8 cellular contexts compared by ENCODE assay signal in the genomic region with DNA sequence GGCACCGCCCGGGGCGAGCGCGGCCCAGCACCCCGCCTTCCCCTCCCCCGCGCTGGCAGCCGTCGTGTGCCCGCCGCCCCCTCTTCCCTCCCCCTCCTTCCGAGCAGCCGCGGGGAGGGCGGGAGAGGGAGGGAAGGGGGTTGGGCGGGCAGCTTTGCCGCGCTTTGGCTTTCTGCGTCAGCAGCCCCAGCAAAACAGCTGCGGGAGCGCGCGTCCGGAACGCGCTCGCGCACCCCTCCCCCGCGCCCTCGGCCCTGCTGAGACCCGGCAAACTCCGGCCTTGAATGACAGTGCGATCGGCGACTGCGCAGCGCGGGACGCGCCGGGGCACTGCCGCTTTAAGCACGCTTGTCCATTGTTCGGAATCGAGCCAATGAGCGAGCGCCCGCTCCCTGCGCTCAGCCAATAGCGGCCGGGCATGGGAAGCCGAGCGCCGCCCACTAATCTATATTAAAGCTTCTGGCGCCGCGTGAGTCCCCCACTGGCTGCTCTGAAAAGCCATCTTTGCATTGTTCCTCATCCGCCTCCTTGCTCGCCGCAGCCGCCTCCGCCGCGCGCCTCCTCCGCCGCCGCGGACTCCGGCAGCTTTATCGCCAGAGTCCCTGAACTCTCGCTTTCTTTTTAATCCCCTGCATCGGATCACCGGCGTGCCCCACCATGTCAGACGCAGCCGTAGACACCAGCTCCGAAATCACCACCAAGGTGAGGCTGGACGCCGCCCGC.
DNase-seq lines count a peak whose midpoint lies in the region; ATAC-seq lines count a peak whose summit lies in the region.

A gene with protein sequence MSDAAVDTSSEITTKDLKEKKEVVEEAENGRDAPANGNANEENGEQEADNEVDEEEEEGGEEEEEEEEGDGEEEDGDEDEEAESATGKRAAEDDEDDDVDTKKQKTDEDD (plus strand): TSS at position 476 of the 723 bp plus-strand sequence. CDS start 182 bp downstream, at position 658.

- peak; percentile 52 for ATAC-seq in GM19025 (IDR thresholded peaks at IDR 0.05; ENCODE audit: low read depth, unreplicated experiment)
- peak; percentile 50 for ATAC-seq in HG03342 (IDR thresholded peaks at IDR 0.05; ENCODE audit: unreplicated experiment)
- ATAC-seq in central memory CD8-positive, alpha-beta T cell (replicated peaks; ENCODE audit: extremely low read depth, poor library complexity, severe bottlenecking), result peak; percentile 62

- peaks cover 65% of the 10 kb centered on the region for H3K36me3 Mint-ChIP-seq in central memory CD8-positive, alpha-beta T cell (ENCODE audit: insufficient read depth)

- peaks cover 28% of the 10 kb centered on the region for H3K4me1 Mint-ChIP-seq in central memory CD8-positive, alpha-beta T cell

- H3K27me3 Mint-ChIP-seq in central memory CD8-positive, alpha-beta T cell, result no peaks in the 10 kb centered on the region

- H3K9me3 Mint-ChIP-seq in central memory CD8-positive, alpha-beta T cell, result no peaks in the 10 kb centered on the region

- DNase-seq in AG08396 (ENCODE audit: low spot score) (peak; percentile 97), NCI-H446 (lab: John Stamatoyannopoulos, UW) (peak; percentile 94 to 99), iris pigment epithelial cell (ENCODE audit: low read depth) (peak; percentile 100)
- peak; percentile 100 for DNase-seq in activated CD4-positive, CD25-positive, alpha-beta regulatory T cell treated with anti-CD3 and anti-CD28 coated beads, Interleukin-2, amount 50 U/mL, for 16 hours (ENCODE audit: low read depth, low spot score)
- peak; percentile 99 to 100 for DNase-seq in central memory CD8-positive, alpha-beta T cell (ENCODE audit: low spot score in 2 of 2)
- peak; percentile 99 for DNase-seq in stimulated activated CD4-positive, alpha-beta T cell treated with anti-CD3 and anti-CD28 coated beads, Interleukin-12 subunit alpha, Interleukin-12 subunit beta, amount 100 ng/mL, for 4 hours

- peak within 1 kb of the TSS; percentile 91 for H3K4me3 Mint-ChIP-seq in central memory CD8-positive, alpha-beta T cell

- H3K27ac Mint-ChIP-seq in central memory CD8-positive, alpha-beta T cell (ENCODE audit: low read depth), result peak within 1 kb of the TSS; percentile 100

Comparison
In these comparisons a context has a peak if more than half of its experiments do, and no peak if none do; other contexts are left out.
1. Peak in every context shown above with its lines: DNase-seq and ATAC-seq.